8 cellular contexts compared by ENCODE assay signal in genomic region chr1:9687120-9687875, GRCh38. TPM values are rescaled to one million over a fixed set of nuclear protein-coding genes. Genes with fewer than 3 reads are reported as not detected.
DNase-seq lines count a peak whose midpoint lies in the region; ATAC-seq and TF ChIP-seq lines count a peak whose summit lies in the region.

No MANE protein-coding gene starts in this region.

- no peaks in the 10 kb centered on the region for H4K20me1 ChIP-seq in Loucy (ENCODE audit: insufficient read depth, low read length, poor library complexity, severe bottlenecking)
- no peaks in the 10 kb centered on the region for H4K20me1 ChIP-seq in mammary epithelial cell (ENCODE audit: insufficient read depth, low read length)

- H3K9ac ChIP-seq in Loucy (ENCODE audit: low read depth, low read length, poor library complexity, severe bottlenecking) (no peak overlapping the region), mammary epithelial cell (ENCODE audit: insufficient read depth, low read length) (no peak overlapping the region)

- peak overlapping the region; percentile 81 for H3K27ac ChIP-seq in AG04450 (ENCODE audit: low read depth, low read length)
- H3K27ac ChIP-seq in WERI-Rb-1: peak overlapping the region; percentile 55
- H3K27ac ChIP-seq in mammary epithelial cell (ENCODE audit: insufficient read depth, low read depth, low read length): peak overlapping the region; percentile 23

- BruUV-seq in mammary epithelial cell (replicated peaks; lab: Mats Ljungman, UMichigan): no TSS peak

- H3K4me1 ChIP-seq in Loucy (ENCODE audit: insufficient read depth, low read length, poor library complexity, severe bottlenecking): peaks cover 16% of the 10 kb centered on the region
- H3K4me1 ChIP-seq in mammary epithelial cell (ENCODE audit: insufficient read depth, low read length): peaks cover 39% of the 10 kb centered on the region

- 4% methylated on average over 10 of the region's 42 CpGs for WGBS in mammary epithelial cell (ENCODE audit: low coverage, missing lambda C conversion rate)

- H3K27me3 ChIP-seq in AG04450 (ENCODE audit: control insufficient read depth, insufficient read depth, low read length) (no peaks in the 10 kb centered on the region), Loucy (ENCODE audit: insufficient read depth, low read length, poor library complexity, severe bottlenecking) (peaks cover 8% of the 10 kb centered on the region), WERI-Rb-1 (ENCODE audit: insufficient read depth, low read depth, severe bottlenecking) (peaks cover 6% of the 10 kb centered on the region), mammary epithelial cell (ENCODE audit: insufficient read depth, low read length) (no peaks in the 10 kb centered on the region)

- in situ Hi-C loops in mammary epithelial cell (cut with MboI; ENCODE audit: low sequenced_read_pairs in 2 of 2): no loop called here

- POLR2A ChIA-PET in AG04450 (lab: Yijun Ruan, JAX): interaction anchor here (0.6 to 2.9 kb wide), 2 partner anchors 16 to 33 kb away, joined by 3 to 19 read pairs; no protein-coding TSS in a partner anchor

- H3K4me2 ChIP-seq in Loucy (ENCODE audit: low read depth, low read length, poor library complexity, severe bottlenecking) (peak overlapping the region; percentile 93), mammary epithelial cell (ENCODE audit: insufficient read depth, low read depth, low read length) (peak overlapping the region; percentile 91)

- TF ChIP-seq CTCF in AG04450 (IDR thresholded peaks at IDR 0.05; ENCODE audit: low read depth, low read length): peak; percentile 25
- TF ChIP-seq CTCF in Loucy (conservative IDR thresholded peaks at IDR 0.05; ENCODE audit: low read length): no peak
- peak; percentile 30; the same call in 1 of the 2 replicates for TF ChIP-seq CTCF in WERI-Rb-1 (IDR thresholded peaks at IDR 0.05; ENCODE audit: low read depth, low read length)
- no peak for TF ChIP-seq CTCF in mammary epithelial cell (conservative IDR thresholded peaks at IDR 0.05 in 1 of 2, IDR thresholded peaks at IDR 0.05 in 1 of 2; ENCODE audit: extremely low read depth in 1 of 2, insufficient read depth in 1 of 2, low read depth in 1 of 2, low read length in 2 of 2)

- H2AFZ ChIP-seq in Loucy (ENCODE audit: low read length) (peak overlapping the region; percentile 84), mammary epithelial cell (ENCODE audit: low read depth, low read length) (peak overlapping the region; percentile 95)

- dilution Hi-C loops in mammary epithelial cell (cut with HindIII; ENCODE audit: low sequenced_read_pairs): no loop called here

- intact Hi-C loops in mammary epithelial cell (cut with micrococcal nuclease): no loop called here
- intact Hi-C loops in left colon (cut with DNase I, micrococcal nuclease): no loop called here

- H3K4me3 ChIP-seq in AG04450 (ENCODE audit: low read depth, low read length): peak overlapping the region; percentile 66
- H3K4me3 ChIP-seq in Loucy (ENCODE audit: low read length, poor library complexity, severe bottlenecking): peak overlapping the region; percentile 74
- H3K4me3 ChIP-seq in WERI-Rb-1 (ENCODE audit: low read depth, low read length): peak overlapping the region; percentile 55
- H3K4me3 ChIP-seq in mammary epithelial cell (replicated peaks in 1 of 3; ENCODE audit: insufficient read depth in 1 of 3, low read depth in 2 of 3, low read length in 3 of 3): peak overlapping the region; percentile 44 to 49 (median 48)

- no peaks in the 10 kb centered on the region for H3K9me2 ChIP-seq in Loucy (replicated peaks; ENCODE audit: low read depth, low read length)

- CTCF ChIA-PET in AG04450 (lab: Charles Lee) (interaction anchor here (1.0 kb wide), 1 partner anchor 59 kb away, joined by 3 read pairs; no protein-coding TSS in a partner anchor), mammary epithelial cell (lab: Charles Lee; ENCODE audit: low non-redundant PET) (no interaction called here)

- H3F3A ChIP-seq in Loucy (ENCODE audit: low read depth): peaks cover 6% of the 10 kb centered on the region; the same call in 1 of the 2 replicates

- H3K36me3 ChIP-seq in Loucy (ENCODE audit: insufficient read depth, low read length): no peaks in the 10 kb centered on the region
- H3K36me3 ChIP-seq in WERI-Rb-1: no peaks in the 10 kb centered on the region
- no peaks in the 10 kb centered on the region for H3K36me3 ChIP-seq in mammary epithelial cell (ENCODE audit: insufficient read depth, low read length)

- H3K79me2 ChIP-seq in Loucy (ENCODE audit: insufficient read depth, low read length): no peaks in the 10 kb centered on the region
- peaks cover 4% of the 10 kb centered on the region for H3K79me2 ChIP-seq in mammary epithelial cell (ENCODE audit: insufficient read depth, low read length)

- no peaks in the 10 kb centered on the region for H3K9me3 ChIP-seq in AG04450 (ENCODE audit: control insufficient read depth, insufficient read depth, low read length)
- H3K9me3 ChIP-seq in Loucy (ENCODE audit: insufficient read depth, low read depth, low read length): no peaks in the 10 kb centered on the region
- no peaks in the 10 kb centered on the region for H3K9me3 ChIP-seq in WERI-Rb-1 (ENCODE audit: severe bottlenecking)
- H3K9me3 ChIP-seq in mammary epithelial cell (replicated peaks; ENCODE audit: insufficient read depth, low read length): no peaks in the 10 kb centered on the region

- peak; percentile 26 for ATAC-seq in left colon

- DNase-seq in AG04450 (ENCODE audit: low read depth, low spot score) (peak; percentile 53), WERI-Rb-1 (peak; percentile 78), mammary epithelial cell (peak; percentile 79), left colon (peak; percentile 44 to 60), dedifferentiated amniotic fluid mesenchymal stem cell (ENCODE audit: extremely low spot score) (no peak)
- peak; percentile 35 to 49 for DNase-seq in stimulated activated CD4-positive, alpha-beta T cell treated with anti-CD3 and anti-CD28 coated beads, Interleukin-4, amount 100 ng/mL, for 48 hours (ENCODE audit: low read depth in 2 of 2)

- TF ChIP-seq POLR2A in GM19193 (IDR thresholded peaks at IDR 0.05; ENCODE audit: extremely low read depth, insufficient read depth, insufficient read length): peak; percentile 58

RNA-seq across cellular contexts. Expression of gene PIK3CD, which starts 35.8 kb away (rescaled TPM):
- polyA plus RNA-seq in AG04450 (2011; rRNA removed) (9.0 and 10.9 TPM in 2 replicates), mammary epithelial cell (7.4 TPM)
- polyA minus RNA-seq in AG04450 (2011; rRNA and poly(A)+ RNA removed): 22.7 and 23.5 TPM in 2 replicates
- total RNA-seq in mammary epithelial cell (10 to 100 TPM in 1 of 2 donors, 1 to 10 TPM in 1; 6.3 to 19.1 TPM), left colon (1 to 10 TPM; 1.6 to 5.4 TPM)
- polyA minus RNA-seq in mammary epithelial cell: 12.1 TPM

Comparison
In these comparisons a context has a peak if more than half of its experiments do, and no peak if none do; other contexts are left out.
1. H3K27ac ChIP-seq: peak in every context shown above with its lines; median percentile 81 in AG04450; 55 in WERI-Rb-1; 23 in mammary epithelial cell.
2. CTCF ChIP-seq: peak in AG04450 (single experiment) and WERI-Rb-1 (single experiment); none in Loucy (single experiment) and mammary epithelial cell (0 of 2).
3. Peak in every context shown above with its lines, with median percentiles within 50 percentile points of each other: H3K4me3 ChIP-seq.